In the genomic region with DNA sequence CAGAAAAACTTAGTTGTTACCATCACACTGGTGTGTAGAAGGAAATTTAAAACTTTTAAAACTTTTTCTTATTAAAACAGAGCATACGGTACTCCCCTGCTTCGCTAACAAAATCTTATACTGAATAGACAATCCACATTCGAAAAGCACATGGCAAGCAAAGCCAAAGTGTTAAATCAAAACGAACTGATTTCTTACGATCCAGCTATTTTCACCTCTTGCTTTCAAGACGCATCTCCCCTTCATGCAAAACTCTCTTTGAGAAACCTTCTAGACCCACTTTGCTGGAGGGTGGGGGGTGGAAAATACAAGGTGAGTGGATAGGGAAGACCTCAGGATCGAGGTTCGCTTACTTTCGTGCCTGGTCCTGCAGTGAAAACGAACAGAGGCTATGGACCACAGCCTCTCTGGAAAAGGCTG, we compare ENCODE assay signal across 8 cellular contexts. TPM values are rescaled to one million over a fixed set of nuclear protein-coding genes. Genes with fewer than 3 reads are reported as not detected.
DNase-seq lines count a peak whose midpoint lies in the region; ATAC-seq and TF ChIP-seq lines count a peak whose summit lies in the region.

No MANE protein-coding gene starts in this region.

- TSS peak; percentile 41 for BruUV-seq in A673 (replicated peaks; lab: Mats Ljungman, UMichigan)
- BruUV-seq in MCF 10A (replicated peaks; lab: Mats Ljungman, UMichigan), result TSS peak; percentile 46

- H3K4me1 Mint-ChIP-seq in MCF 10A (ENCODE audit: insufficient read depth, unreplicated experiment), result peaks cover 49% of the 10 kb centered on the region

- no peaks in the 10 kb centered on the region for H3K9me3 Mint-ChIP-seq in MCF 10A (ENCODE audit: unreplicated experiment)

- ATAC-seq in HG03045 (IDR thresholded peaks at IDR 0.05; ENCODE audit: unreplicated experiment), result peak; percentile 4
- ATAC-seq in HG02885 (IDR thresholded peaks at IDR 0.05; ENCODE audit: poor library complexity, unreplicated experiment), result no peak
- ATAC-seq in esophagus mucosa, result no peak

- TF ChIP-seq CTCF in A673 (conservative IDR thresholded peaks at IDR 0.05; ENCODE audit: low read depth, low read length), result no peak
- TF ChIP-seq CTCF in MCF 10A (IDR thresholded peaks at IDR 0.05; ENCODE audit: unreplicated experiment), result no peak

- H3K4me1 ChIP-seq in A673 (ENCODE audit: insufficient read depth, low read length, poor library complexity, severe bottlenecking) (peaks cover 19% of the 10 kb centered on the region), mononuclear cell (ENCODE audit: insufficient read depth, low read length) (peaks cover 46% of the 10 kb centered on the region)

- CTCF ChIA-PET in A673 (lab: Charles Lee), result no interaction called here
- CTCF ChIA-PET in MCF 10A (lab: Yijun Ruan, JAX), result interaction anchor here (1.2 kb wide), 1 partner anchor 77 kb away, joined by 3 read pairs; no protein-coding TSS in a partner anchor

- H3K9me3 ChIP-seq in A673 (ENCODE audit: low read depth, low read length, poor library complexity, severe bottlenecking) (no peaks in the 10 kb centered on the region), mononuclear cell (ENCODE audit: low read depth, low read length) (no peaks in the 10 kb centered on the region)

- peak overlapping the region; percentile 97 for H3K27ac Mint-ChIP-seq in MCF 10A (ENCODE audit: low read depth, unreplicated experiment)

- POLR2A ChIA-PET in A673 (lab: Charles Lee; ENCODE audit: low non-redundant PET) (no interaction called here), MCF 10A (lab: Yijun Ruan, JAX) (interaction anchor here (0.7 to 3.0 kb wide), 8 partner anchors 11 to 397 kb away, joined by 3 to 36 read pairs (median 4); partner anchors contain the start of gene TM7SF3)

- H3K4me3 Mint-ChIP-seq in MCF 10A (ENCODE audit: unreplicated experiment), result peak overlapping the region; percentile 91

- H3K4me3 ChIP-seq in A673 (ENCODE audit: low read depth, low read length, poor library complexity, severe bottlenecking) (peak overlapping the region; percentile 79), mononuclear cell (ENCODE audit: low read length) (peak overlapping the region; percentile 98)

- peaks cover 5% of the 10 kb centered on the region for H3K36me3 ChIP-seq in A673 (ENCODE audit: insufficient read depth, low read length, poor library complexity, severe bottlenecking)

- no peak for DNase-seq in A673 (ENCODE audit: low spot score)
- DNase-seq in MCF 10A (ENCODE audit: unreplicated experiment), result no peak
- no peak for DNase-seq in NCI-H1930 (lab: John Stamatoyannopoulos, UW)
- DNase-seq in activated effector memory CD4-positive, alpha-beta T cell treated with Interleukin-2 at 50 U/mL for 16 hours, result no peak

- H3K36me3 Mint-ChIP-seq in MCF 10A (ENCODE audit: insufficient read depth, unreplicated experiment), result peaks cover 4% of the 10 kb centered on the region

- no peaks in the 10 kb centered on the region for H3K27me3 Mint-ChIP-seq in MCF 10A (ENCODE audit: insufficient read depth, unreplicated experiment)

- intact Hi-C loops in A673 (cut with micrococcal nuclease; ENCODE audit: unreplicated experiment), result loop anchor here (5.0 kb wide), 1 partner anchor 75 kb away; the partner anchor contains the start of gene TM7SF3
- intact Hi-C loops in MCF 10A (cut with micrococcal nuclease), result loop anchor here (1.0 to 5.0 kb wide), 3 partner anchors 307 to 765 kb away; partner anchors contain the start of gene STK38L

- no peaks in the 10 kb centered on the region for H3K27me3 ChIP-seq in A673 (replicated peaks; ENCODE audit: insufficient read depth, low read depth, low read length, poor library complexity)
- no peaks in the 10 kb centered on the region for H3K27me3 ChIP-seq in mononuclear cell (ENCODE audit: insufficient read depth, low read length)

- H3K27ac ChIP-seq in A673 (ENCODE audit: low read depth, low read length, poor library complexity, severe bottlenecking), result peak overlapping the region; percentile 93

RNA-seq across cellular contexts. Expression of gene INTS13, which starts 0.3 kb away (rescaled TPM):
- 39.9 and 51.0 TPM in 2 replicates for total RNA-seq in A673 (2021)
- 64.8 and 67.8 TPM in 2 replicates for total RNA-seq in MCF 10A (2022)
- 12.8 TPM for total RNA-seq in mononuclear cell
- 20.2 TPM for total RNA-seq in esophagus mucosa

RNA-seq across cellular contexts. Expression of gene FGFR1OP2, which starts 0.8 kb away (rescaled TPM):
- total RNA-seq in A673 (2021) (40.3 and 42.3 TPM in 2 replicates), MCF 10A (2022) (40.6 and 44.6 TPM in 2 replicates), mononuclear cell (83.7 TPM), esophagus mucosa (20.3 TPM)
